ENCODE assay signal across 1 cellular context in the genomic region with DNA sequence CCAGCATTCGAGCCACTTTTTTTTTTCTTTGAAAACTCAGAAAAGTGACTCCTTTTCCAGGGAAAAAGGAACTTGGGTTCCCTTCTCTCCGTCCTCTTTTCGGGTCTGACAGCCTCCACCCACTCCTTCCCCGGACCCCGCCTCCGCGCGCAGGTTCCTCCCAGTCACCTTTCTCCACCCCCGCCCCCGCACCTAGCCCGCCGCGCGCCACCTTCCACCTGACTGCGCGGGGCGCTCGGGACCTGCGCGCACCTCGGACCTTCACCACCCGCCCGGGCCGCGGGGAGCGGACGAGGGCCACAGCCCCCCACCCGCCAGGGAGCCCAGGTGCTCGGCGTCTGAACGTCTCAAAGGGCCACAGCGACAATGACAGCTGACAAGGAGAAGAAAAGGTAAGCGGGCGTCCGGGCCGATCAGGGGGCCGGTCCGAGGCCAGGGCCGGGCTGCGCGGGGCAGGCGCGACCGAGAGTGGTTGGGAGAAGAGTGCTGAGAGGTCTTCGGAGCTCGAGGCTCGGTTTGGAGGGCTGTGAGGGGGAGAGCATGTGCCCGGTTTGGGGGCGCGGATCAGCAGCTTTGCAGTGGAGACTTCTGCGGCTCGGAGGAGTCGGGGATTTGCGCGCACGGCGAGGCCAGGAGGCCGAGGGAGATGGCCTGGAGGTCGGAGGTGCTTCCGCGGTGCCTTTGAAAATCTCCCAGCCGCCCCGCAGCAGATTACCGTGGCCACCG.
TF ChIP-seq lines count a peak whose summit lies in the region.

No MANE protein-coding gene starts in this region.

TF ChIP-seq in HepG2, 621 proteins besides CTCF, POLR2A, EP300 and RAD21 (continued from another document and continues in another):
- TF ChIP-seq, protein P1, sequence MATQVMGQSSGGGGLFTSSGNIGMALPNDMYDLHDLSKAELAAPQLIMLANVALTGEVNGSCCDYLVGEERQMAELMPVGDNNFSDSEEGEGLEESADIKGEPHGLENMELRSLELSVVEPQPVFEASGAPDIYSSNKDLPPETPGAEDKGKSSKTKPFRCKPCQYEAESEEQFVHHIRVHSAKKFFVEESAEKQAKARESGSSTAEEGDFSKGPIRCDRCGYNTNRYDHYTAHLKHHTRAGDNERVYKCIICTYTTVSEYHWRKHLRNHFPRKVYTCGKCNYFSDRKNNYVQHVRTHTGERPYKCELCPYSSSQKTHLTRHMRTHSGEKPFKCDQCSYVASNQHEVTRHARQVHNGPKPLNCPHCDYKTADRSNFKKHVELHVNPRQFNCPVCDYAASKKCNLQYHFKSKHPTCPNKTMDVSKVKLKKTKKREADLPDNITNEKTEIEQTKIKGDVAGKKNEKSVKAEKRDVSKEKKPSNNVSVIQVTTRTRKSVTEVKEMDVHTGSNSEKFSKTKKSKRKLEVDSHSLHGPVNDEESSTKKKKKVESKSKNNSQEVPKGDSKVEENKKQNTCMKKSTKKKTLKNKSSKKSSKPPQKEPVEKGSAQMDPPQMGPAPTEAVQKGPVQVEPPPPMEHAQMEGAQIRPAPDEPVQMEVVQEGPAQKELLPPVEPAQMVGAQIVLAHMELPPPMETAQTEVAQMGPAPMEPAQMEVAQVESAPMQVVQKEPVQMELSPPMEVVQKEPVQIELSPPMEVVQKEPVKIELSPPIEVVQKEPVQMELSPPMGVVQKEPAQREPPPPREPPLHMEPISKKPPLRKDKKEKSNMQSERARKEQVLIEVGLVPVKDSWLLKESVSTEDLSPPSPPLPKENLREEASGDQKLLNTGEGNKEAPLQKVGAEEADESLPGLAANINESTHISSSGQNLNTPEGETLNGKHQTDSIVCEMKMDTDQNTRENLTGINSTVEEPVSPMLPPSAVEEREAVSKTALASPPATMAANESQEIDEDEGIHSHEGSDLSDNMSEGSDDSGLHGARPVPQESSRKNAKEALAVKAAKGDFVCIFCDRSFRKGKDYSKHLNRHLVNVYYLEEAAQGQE (IDR thresholded peaks at IDR 0.05; ENCODE audit: borderline replicate concordance in 1 of 2, low read depth in 1 of 2, low read length in 2 of 2), result no peak
- TF ChIP-seq IRX3 (CRISPR knock-in tag; IDR thresholded peaks at IDR 0.05; ENCODE audit: borderline replicate concordance, low read depth) (no peak), ZNF720 (CRISPR knock-in tag; IDR thresholded peaks at IDR 0.05) (no peak), ZNF207 (IDR thresholded peaks at IDR 0.05; ENCODE audit: borderline replicate concordance) (no peak), ADNP (CRISPR knock-in tag; IDR thresholded peaks at IDR 0.05) (no peak), ZFAT (CRISPR knock-in tag; conservative IDR thresholded peaks at IDR 0.05) (peak; percentile 68; the same call in 1 of the 2 replicates), HOXD1 (CRISPR knock-in tag; IDR thresholded peaks at IDR 0.05) (no peak; the same call in 1 of the 2 replicates), SIX4 (CRISPR knock-in tag; IDR thresholded peaks at IDR 0.05) (0 out of 2 replicates have a peak, but pooled peaks have one; percentile 28), NFE2L2 (IDR thresholded peaks at IDR 0.05; ENCODE audit: low read length) (no peak), ZNF552 (CRISPR knock-in tag; IDR thresholded peaks at IDR 0.05; ENCODE audit: borderline replicate concordance) (peak; percentile 66; the same call in 1 of the 2 replicates), CBX2 (IDR thresholded peaks at IDR 0.05; ENCODE audit: low read depth, low read length) (no peak), CBX2 (CRISPR knock-in tag; IDR thresholded peaks at IDR 0.05; ENCODE audit: low read depth) (no peak; the same call in 1 of the 2 replicates), ZNF749 (CRISPR knock-in tag; IDR thresholded peaks at IDR 0.05; ENCODE audit: borderline replicate concordance) (no peak), TBX3 (IDR thresholded peaks at IDR 0.05; ENCODE audit: borderline replicate concordance) (no peak), MLLT10 (CRISPR knock-in tag; IDR thresholded peaks at IDR 0.05) (no peak), PRMT3 (CRISPR knock-in tag; IDR thresholded peaks at IDR 0.05; ENCODE audit: borderline replicate concordance, low read depth) (no peak), HNRNPL (IDR thresholded peaks at IDR 0.05; ENCODE audit: low read depth, low read length) (peak; percentile 56; the same call in 1 of the 2 replicates), TSC22D2 (CRISPR knock-in tag; IDR thresholded peaks at IDR 0.05; ENCODE audit: borderline replicate concordance) (peak; percentile 52; the same call in 1 of the 2 replicates), ZNF235 (CRISPR knock-in tag; IDR thresholded peaks at IDR 0.05; ENCODE audit: borderline replicate concordance) (no peak), ISL2 (CRISPR knock-in tag; IDR thresholded peaks at IDR 0.05) (peak; percentile 73; the same call in 1 of the 2 replicates), MAZ (IDR thresholded peaks at IDR 0.05; ENCODE audit: borderline replicate concordance, low read depth, low read length) (no peak; the same call in 1 of the 2 replicates), MAZ (CRISPR knock-in tag; IDR thresholded peaks at IDR 0.05; ENCODE audit: low read depth) (peak; percentile 62; the same call in 1 of the 2 replicates), ZNF101 (CRISPR knock-in tag; IDR thresholded peaks at IDR 0.05; ENCODE audit: borderline replicate concordance, low read depth) (0 out of 2 replicates have a peak, but pooled peaks have one; percentile 58), NFYB (CRISPR knock-in tag; IDR thresholded peaks at IDR 0.05) (no peak; the same call in 1 of the 2 replicates), LCORL (IDR thresholded peaks at IDR 0.05) (no peak), LCORL (CRISPR knock-in tag; IDR thresholded peaks at IDR 0.05) (peak; percentile 59; the same call in 1 of the 2 replicates), ZBTB7B (CRISPR knock-in tag; IDR thresholded peaks at IDR 0.05) (peak; percentile 34), ZNF326 (CRISPR knock-in tag; IDR thresholded peaks at IDR 0.05; ENCODE audit: borderline replicate concordance) (no peak), SCMH1 (CRISPR knock-in tag; IDR thresholded peaks at IDR 0.05; ENCODE audit: borderline replicate concordance) (no peak), ZNF546 (CRISPR knock-in tag; conservative IDR thresholded peaks at IDR 0.05) (no peak), MTF1 (CRISPR knock-in tag; IDR thresholded peaks at IDR 0.05) (peak; percentile 44; the same call in 1 of the 2 replicates), ZKSCAN1 (IDR thresholded peaks at IDR 0.05; ENCODE audit: low read length) (no peak)
- TF ChIP-seq, protein P2, sequence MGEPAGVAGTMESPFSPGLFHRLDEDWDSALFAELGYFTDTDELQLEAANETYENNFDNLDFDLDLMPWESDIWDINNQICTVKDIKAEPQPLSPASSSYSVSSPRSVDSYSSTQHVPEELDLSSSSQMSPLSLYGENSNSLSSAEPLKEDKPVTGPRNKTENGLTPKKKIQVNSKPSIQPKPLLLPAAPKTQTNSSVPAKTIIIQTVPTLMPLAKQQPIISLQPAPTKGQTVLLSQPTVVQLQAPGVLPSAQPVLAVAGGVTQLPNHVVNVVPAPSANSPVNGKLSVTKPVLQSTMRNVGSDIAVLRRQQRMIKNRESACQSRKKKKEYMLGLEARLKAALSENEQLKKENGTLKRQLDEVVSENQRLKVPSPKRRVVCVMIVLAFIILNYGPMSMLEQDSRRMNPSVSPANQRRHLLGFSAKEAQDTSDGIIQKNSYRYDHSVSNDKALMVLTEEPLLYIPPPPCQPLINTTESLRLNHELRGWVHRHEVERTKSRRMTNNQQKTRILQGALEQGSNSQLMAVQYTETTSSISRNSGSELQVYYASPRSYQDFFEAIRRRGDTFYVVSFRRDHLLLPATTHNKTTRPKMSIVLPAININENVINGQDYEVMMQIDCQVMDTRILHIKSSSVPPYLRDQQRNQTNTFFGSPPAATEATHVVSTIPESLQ (CRISPR knock-in tag; conservative IDR thresholded peaks at IDR 0.05), result no peak
- TF ChIP-seq, protein P3, sequence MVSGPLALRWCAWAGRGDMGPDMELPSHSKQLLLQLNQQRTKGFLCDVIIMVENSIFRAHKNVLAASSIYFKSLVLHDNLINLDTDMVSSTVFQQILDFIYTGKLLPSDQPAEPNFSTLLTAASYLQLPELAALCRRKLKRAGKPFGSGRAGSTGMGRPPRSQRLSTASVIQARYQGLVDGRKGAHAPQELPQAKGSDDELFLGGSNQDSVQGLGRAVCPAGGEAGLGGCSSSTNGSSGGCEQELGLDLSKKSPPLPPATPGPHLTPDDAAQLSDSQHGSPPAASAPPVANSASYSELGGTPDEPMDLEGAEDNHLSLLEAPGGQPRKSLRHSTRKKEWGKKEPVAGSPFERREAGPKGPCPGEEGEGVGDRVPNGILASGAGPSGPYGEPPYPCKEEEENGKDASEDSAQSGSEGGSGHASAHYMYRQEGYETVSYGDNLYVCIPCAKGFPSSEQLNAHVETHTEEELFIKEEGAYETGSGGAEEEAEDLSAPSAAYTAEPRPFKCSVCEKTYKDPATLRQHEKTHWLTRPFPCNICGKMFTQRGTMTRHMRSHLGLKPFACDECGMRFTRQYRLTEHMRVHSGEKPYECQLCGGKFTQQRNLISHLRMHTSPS (CRISPR knock-in tag; IDR thresholded peaks at IDR 0.05; ENCODE audit: low read depth), result peak; percentile 43; the same call in 1 of the 2 replicates
- TF ChIP-seq, protein P4, sequence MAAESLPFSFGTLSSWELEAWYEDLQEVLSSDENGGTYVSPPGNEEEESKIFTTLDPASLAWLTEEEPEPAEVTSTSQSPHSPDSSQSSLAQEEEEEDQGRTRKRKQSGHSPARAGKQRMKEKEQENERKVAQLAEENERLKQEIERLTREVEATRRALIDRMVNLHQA (CRISPR knock-in tag; IDR thresholded peaks at IDR 0.05), result no peak
- TF ChIP-seq, protein P5, sequence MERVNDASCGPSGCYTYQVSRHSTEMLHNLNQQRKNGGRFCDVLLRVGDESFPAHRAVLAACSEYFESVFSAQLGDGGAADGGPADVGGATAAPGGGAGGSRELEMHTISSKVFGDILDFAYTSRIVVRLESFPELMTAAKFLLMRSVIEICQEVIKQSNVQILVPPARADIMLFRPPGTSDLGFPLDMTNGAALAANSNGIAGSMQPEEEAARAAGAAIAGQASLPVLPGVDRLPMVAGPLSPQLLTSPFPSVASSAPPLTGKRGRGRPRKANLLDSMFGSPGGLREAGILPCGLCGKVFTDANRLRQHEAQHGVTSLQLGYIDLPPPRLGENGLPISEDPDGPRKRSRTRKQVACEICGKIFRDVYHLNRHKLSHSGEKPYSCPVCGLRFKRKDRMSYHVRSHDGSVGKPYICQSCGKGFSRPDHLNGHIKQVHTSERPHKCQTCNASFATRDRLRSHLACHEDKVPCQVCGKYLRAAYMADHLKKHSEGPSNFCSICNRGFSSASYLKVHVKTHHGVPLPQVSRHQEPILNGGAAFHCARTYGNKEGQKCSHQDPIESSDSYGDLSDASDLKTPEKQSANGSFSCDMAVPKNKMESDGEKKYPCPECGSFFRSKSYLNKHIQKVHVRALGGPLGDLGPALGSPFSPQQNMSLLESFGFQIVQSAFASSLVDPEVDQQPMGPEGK (CRISPR knock-in tag; IDR thresholded peaks at IDR 0.05), result peak; percentile 72
- TF ChIP-seq, protein P6, sequence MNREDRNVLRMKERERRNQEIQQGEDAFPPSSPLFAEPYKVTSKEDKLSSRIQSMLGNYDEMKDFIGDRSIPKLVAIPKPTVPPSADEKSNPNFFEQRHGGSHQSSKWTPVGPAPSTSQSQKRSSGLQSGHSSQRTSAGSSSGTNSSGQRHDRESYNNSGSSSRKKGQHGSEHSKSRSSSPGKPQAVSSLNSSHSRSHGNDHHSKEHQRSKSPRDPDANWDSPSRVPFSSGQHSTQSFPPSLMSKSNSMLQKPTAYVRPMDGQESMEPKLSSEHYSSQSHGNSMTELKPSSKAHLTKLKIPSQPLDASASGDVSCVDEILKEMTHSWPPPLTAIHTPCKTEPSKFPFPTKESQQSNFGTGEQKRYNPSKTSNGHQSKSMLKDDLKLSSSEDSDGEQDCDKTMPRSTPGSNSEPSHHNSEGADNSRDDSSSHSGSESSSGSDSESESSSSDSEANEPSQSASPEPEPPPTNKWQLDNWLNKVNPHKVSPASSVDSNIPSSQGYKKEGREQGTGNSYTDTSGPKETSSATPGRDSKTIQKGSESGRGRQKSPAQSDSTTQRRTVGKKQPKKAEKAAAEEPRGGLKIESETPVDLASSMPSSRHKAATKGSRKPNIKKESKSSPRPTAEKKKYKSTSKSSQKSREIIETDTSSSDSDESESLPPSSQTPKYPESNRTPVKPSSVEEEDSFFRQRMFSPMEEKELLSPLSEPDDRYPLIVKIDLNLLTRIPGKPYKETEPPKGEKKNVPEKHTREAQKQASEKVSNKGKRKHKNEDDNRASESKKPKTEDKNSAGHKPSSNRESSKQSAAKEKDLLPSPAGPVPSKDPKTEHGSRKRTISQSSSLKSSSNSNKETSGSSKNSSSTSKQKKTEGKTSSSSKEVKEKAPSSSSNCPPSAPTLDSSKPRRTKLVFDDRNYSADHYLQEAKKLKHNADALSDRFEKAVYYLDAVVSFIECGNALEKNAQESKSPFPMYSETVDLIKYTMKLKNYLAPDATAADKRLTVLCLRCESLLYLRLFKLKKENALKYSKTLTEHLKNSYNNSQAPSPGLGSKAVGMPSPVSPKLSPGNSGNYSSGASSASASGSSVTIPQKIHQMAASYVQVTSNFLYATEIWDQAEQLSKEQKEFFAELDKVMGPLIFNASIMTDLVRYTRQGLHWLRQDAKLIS (CRISPR knock-in tag; IDR thresholded peaks at IDR 0.05), result no peak
- TF ChIP-seq, protein P7, sequence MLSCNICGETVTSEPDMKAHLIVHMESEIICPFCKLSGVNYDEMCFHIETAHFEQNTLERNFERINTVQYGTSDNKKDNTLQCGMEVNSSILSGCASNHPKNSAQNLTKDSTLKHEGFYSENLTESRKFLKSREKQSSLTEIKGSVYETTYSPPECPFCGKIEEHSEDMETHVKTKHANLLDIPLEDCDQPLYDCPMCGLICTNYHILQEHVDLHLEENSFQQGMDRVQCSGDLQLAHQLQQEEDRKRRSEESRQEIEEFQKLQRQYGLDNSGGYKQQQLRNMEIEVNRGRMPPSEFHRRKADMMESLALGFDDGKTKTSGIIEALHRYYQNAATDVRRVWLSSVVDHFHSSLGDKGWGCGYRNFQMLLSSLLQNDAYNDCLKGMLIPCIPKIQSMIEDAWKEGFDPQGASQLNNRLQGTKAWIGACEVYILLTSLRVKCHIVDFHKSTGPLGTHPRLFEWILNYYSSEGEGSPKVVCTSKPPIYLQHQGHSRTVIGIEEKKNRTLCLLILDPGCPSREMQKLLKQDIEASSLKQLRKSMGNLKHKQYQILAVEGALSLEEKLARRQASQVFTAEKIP (CRISPR knock-in tag; IDR thresholded peaks at IDR 0.05; ENCODE audit: borderline replicate concordance), result no peak
